In genomic region chr10:124516998-124517397, GRCh38 we compare ENCODE assay signal across 6 cellular contexts.
"Had no signal": no experiment of that assay in that cellular context is flagged by ENCODE, and none has a peak within 500 bp of the region (broad histone marks: within the 10 kb centered on the region; RNA-seq: fewer than 3 reads in every experiment).

No MANE protein-coding gene starts in this region.

- DNase-seq: H9, HCEC 1CT had no signal

- H3K4me1 Mint-ChIP-seq: IgD-negative memory B cell had no signal

- H3K4me3 Mint-ChIP-seq: GM23338, H9, IgD-negative memory B cell had no signal

- H3K4me2 ChIP-seq: GM23338 had no signal

- ATAC-seq: GM23338, HepG2 had no signal

- H2AFZ ChIP-seq: GM23338 had no signal

- H3K9me3 Mint-ChIP-seq: GM23338, H9, IgD-negative memory B cell had no signal

- H3K27ac ChIP-seq: HL-60 had no signal

- H3K4me3 ChIP-seq: GM23338 had no signal

- H3K27me3 Mint-ChIP-seq: IgD-negative memory B cell had no signal
